ENCODE assay signal across 26 cellular contexts in genomic region chr2:133712369-133712768, GRCh38.
"Had no signal": no experiment of that assay in that cellular context is flagged by ENCODE, and none has a peak within 500 bp of the region (broad histone marks: within the 10 kb centered on the region; RNA-seq: fewer than 3 reads in every experiment).

No MANE protein-coding gene starts in this region.

- H3K9me3 ChIP-seq: neutrophil, testis, thyroid gland, uterus had no signal

- H3K27me3 Mint-ChIP-seq: type B pancreatic cell had no signal

- H3K4me1 ChIP-seq: heart left ventricle, left ventricle myocardium inferior, parathyroid adenoma, right atrium auricular region, right lobe of liver, stomach, testis, thyroid gland, uterus had no signal

- H3K4me3 ChIP-seq: heart left ventricle, hepatocyte, left ventricle myocardium inferior, lung, right atrium auricular region, right lobe of liver, skin epidermis, stomach, testis, thyroid gland, uterus had no signal

- H2AFZ ChIP-seq: hepatocyte, parathyroid adenoma had no signal

- H3K27ac Mint-ChIP-seq: mesothelial cell of epicardium; natural killer cell; nephron progenitor cell; stimulated activated naive B cell treated with anti-CD40 and anti-IgM and Interleukin-4, amounts not matched to agents 10 μg/mL and 1 μg/mL and 100 μg/mL, for 72 hours; type B pancreatic cell had no signal

- H3K79me2 ChIP-seq: hepatocyte, parathyroid adenoma had no signal

- H3K4me1 Mint-ChIP-seq: mesothelial cell of epicardium; naive B cell; natural killer cell; stimulated activated naive B cell treated with anti-CD40 and anti-IgM and Interleukin-4, amounts not matched to agents 10 μg/mL and 1 μg/mL and 100 μg/mL, for 72 hours had no signal

- H3K9ac ChIP-seq: parathyroid adenoma had no signal

- H3K4me3 Mint-ChIP-seq: mesothelial cell of epicardium; naive B cell; natural killer cell; nephron progenitor cell; stimulated activated naive B cell treated with anti-CD40 and anti-IgM and Interleukin-4, amounts not matched to agents 10 μg/mL and 1 μg/mL and 100 μg/mL, for 72 hours; type B pancreatic cell had no signal

- H3K36me3 ChIP-seq: heart left ventricle, left ventricle myocardium inferior, neutrophil, right atrium auricular region, right lobe of liver, stomach, thyroid gland, uterus had no signal

- H3K4me2 ChIP-seq: hepatocyte had no signal

- H3K27me3 ChIP-seq: heart left ventricle, hepatocyte, neutrophil, right atrium auricular region, right lobe of liver, stomach, testis, thyroid gland, uterus had no signal

- H3K36me3 Mint-ChIP-seq: mesothelial cell of epicardium; natural killer cell; stimulated activated naive B cell treated with anti-CD40 and anti-IgM and Interleukin-4, amounts not matched to agents 10 μg/mL and 1 μg/mL and 100 μg/mL, for 72 hours; type B pancreatic cell had no signal

- ATAC-seq: right lobe of liver; stimulated activated naive B cell treated with anti-CD40 and anti-IgM and Interleukin-4, amounts not matched to agents 10 μg/mL and 1 μg/mL and 100 μg/mL, for 72 hours; stimulated activated naive CD8-positive, alpha-beta T cell treated with anti-CD3 and anti-CD28 coated beads, Interleukin-15, Interleukin-2, amounts not matched to agents 100 U/mL and 50 U/mL, for 24 hours had no signal

- DNase-seq: heart left ventricle; left ventricle myocardium inferior; mesendoderm; naive B cell; natural killer cell; nephron progenitor cell; occipital lobe; right lobe of liver; stimulated activated CD4-positive, alpha-beta T cell treated with anti-CD3 and anti-CD28 coated beads, Interleukin-12 subunit alpha, Interleukin-12 subunit beta, amount 100 ng/mL, for 4 hours; stimulated activated CD4-positive, alpha-beta T cell treated with anti-CD3 and anti-CD28 coated beads, Interleukin-15, amount 100 ng/mL, for 24 hours; stimulated activated CD4-positive, alpha-beta T cell treated with anti-CD3 and anti-CD28 coated beads, Interleukin-2, amount 100 ng/mL, for 24 hours; stimulated activated CD4-positive, alpha-beta T cell treated with anti-CD3 and anti-CD28 coated beads, Interleukin-4, amount 100 ng/mL, for 1 hour; stimulated activated naive B cell treated with anti-CD40 and anti-IgM and Interleukin-4, amounts not matched to agents 10 μg/mL and 1 μg/mL and 100 μg/mL, for 72 hours; stimulated activated naive CD8-positive, alpha-beta T cell treated with anti-CD3 and anti-CD28 coated beads, Interleukin-15, Interleukin-2, amounts not matched to agents 100 U/mL and 50 U/mL, for 24 hours; stomach; testis; thyroid gland; uterus had no signal

- H3K27ac ChIP-seq: heart left ventricle, hepatocyte, left ventricle myocardium inferior, neutrophil, parathyroid adenoma, right atrium auricular region, right lobe of liver, skin epidermis, stomach, testis, thyroid gland, uterus had no signal
